25 cellular contexts compared by ENCODE assay signal in genomic region chr2:203842373-203842772, GRCh38. TPM values are rescaled to one million over a fixed set of nuclear protein-coding genes. Genes with fewer than 3 reads are reported as not detected.
DNase-seq lines count a peak whose midpoint lies in the region; ATAC-seq lines count a peak whose summit lies in the region.
"Had no signal": no experiment of that assay in that cellular context is flagged by ENCODE, and none has a peak within 500 bp of the region (broad histone marks: within the 10 kb centered on the region; RNA-seq: fewer than 3 reads in every experiment).

No MANE protein-coding gene starts in this region.

- H3K27ac Mint-ChIP-seq in activated CD4-positive, alpha-beta T cell treated with anti-CD3 and anti-CD28 coated beads for 36 hours, result peak overlapping the region; percentile 49
- peak overlapping the region in 1 of 2 donors; percentile 50 for H3K27ac Mint-ChIP-seq in stimulated activated naive CD8-positive, alpha-beta T cell treated with anti-CD3 and anti-CD28 coated beads, Interleukin-15, amount 100 ng/mL, for 72 hours
- H3K27ac Mint-ChIP-seq in stimulated activated effector memory CD8-positive, alpha-beta T cell treated with anti-CD3 and anti-CD28 coated beads, Interleukin-12 subunit alpha, Interleukin-12 subunit beta, amount 100 ng/mL, for 72 hours, result no peak overlapping the region
- H3K27ac Mint-ChIP-seq: CD14-positive monocyte; CD4-positive, alpha-beta T cell had no signal

- H3K4me1 ChIP-seq in right cardiac atrium (ENCODE audit: control insufficient read depth, insufficient read depth, low read length), result no peaks in the 10 kb centered on the region
- H3K4me1 ChIP-seq: A549, BE2C had no signal

- POLR2A ChIA-PET in activated CD4-positive, alpha-beta T cell treated with anti-CD3 and anti-CD28 coated beads for 36 hours (lab: Charles Lee), result no interaction called here

- no peaks in the 10 kb centered on the region for H3K27me3 ChIP-seq in right cardiac atrium (ENCODE audit: control insufficient read depth, insufficient read depth)
- H3K27me3 ChIP-seq: BLaER1 treated with 17β-estradiol and CSF1 and Interleukin-3, amounts not matched to agents 10 nM and 100 nM had no signal

- peaks cover 25% of the 10 kb centered on the region for H3K4me1 Mint-ChIP-seq in activated CD4-positive, alpha-beta T cell treated with anti-CD3 and anti-CD28 coated beads for 36 hours
- peaks cover 7% of the 10 kb centered on the region for H3K4me1 Mint-ChIP-seq in activated T-cell treated with anti-CD3 and anti-CD28 coated beads, Interleukin-2, amount 50 U/mL, for 4 hours (ENCODE audit: low read depth)
- H3K4me1 Mint-ChIP-seq in stimulated activated naive CD8-positive, alpha-beta T cell treated with anti-CD3 and anti-CD28 coated beads, Interleukin-15, amount 100 ng/mL, for 72 hours, result peaks cover 31% of the 10 kb centered on the region
- peaks cover 32% of the 10 kb centered on the region for H3K4me1 Mint-ChIP-seq in stimulated activated effector memory CD8-positive, alpha-beta T cell treated with anti-CD3 and anti-CD28 coated beads, Interleukin-12 subunit alpha, Interleukin-12 subunit beta, amount 100 ng/mL, for 72 hours

- no peak overlapping the region for H3K27ac ChIP-seq in right cardiac atrium (ENCODE audit: low read length)
- H3K27ac ChIP-seq: A549, GM23248 had no signal

- peaks cover 1% of the 10 kb centered on the region for H3K27me3 Mint-ChIP-seq in activated CD4-positive, alpha-beta T cell treated with anti-CD3 and anti-CD28 coated beads for 36 hours
- H3K27me3 Mint-ChIP-seq in activated T-cell treated with anti-CD3 and anti-CD28 coated beads, Interleukin-2, amount 50 U/mL, for 4 hours (ENCODE audit: low read depth), result no peaks in the 10 kb centered on the region
- H3K27me3 Mint-ChIP-seq in stimulated activated naive CD8-positive, alpha-beta T cell treated with anti-CD3 and anti-CD28 coated beads, Interleukin-15, amount 100 ng/mL, for 72 hours, result no peaks in the 10 kb centered on the region
- H3K27me3 Mint-ChIP-seq: CD4-positive, alpha-beta T cell had no signal

- intact Hi-C loops in activated CD4-positive, alpha-beta T cell treated with anti-CD3 and anti-CD28 coated beads for 36 hours (cut with DNase I, micrococcal nuclease), result no loop called here
- intact Hi-C loops in right cardiac atrium (cut with DNase I), result no loop called here

- H3K4me3 ChIP-seq in right cardiac atrium (ENCODE audit: low read length), result no peak overlapping the region
- H3K4me3 ChIP-seq: A549; BLaER1 treated with 17β-estradiol and CSF1 and Interleukin-3, amounts not matched to agents 10 nM and 100 nM; GM12878; GM23248 had no signal

- DNase-seq in activated CD4-positive, alpha-beta T cell treated with anti-CD3 and anti-CD28 coated beads for 36 hours, result no peak
- no peak for DNase-seq in activated CD4-positive, alpha-beta T cell treated with anti-CD3 and anti-CD28 coated beads for 4 hours
- no peak for DNase-seq in activated T-cell treated with anti-CD3 and anti-CD28 coated beads, Interleukin-2, amount 50 U/mL, for 4 hours
- DNase-seq in activated T-cell treated with anti-CD3 and anti-CD28 coated beads for 4 hours (no peak), right cardiac atrium (no peak)
- DNase-seq in stimulated activated naive CD8-positive, alpha-beta T cell treated with anti-CD3 and anti-CD28 coated beads, Interleukin-15, Interleukin-2, amounts not matched to agents 100 U/mL and 50 U/mL, for 24 hours, result no peak
- no peak for DNase-seq in stimulated activated naive CD8-positive, alpha-beta T cell treated with anti-CD3 and anti-CD28 coated beads, Interleukin-15, amount 100 ng/mL, for 72 hours
- DNase-seq in stimulated activated effector memory CD8-positive, alpha-beta T cell treated with anti-CD3 and anti-CD28 coated beads, Interleukin-12 subunit alpha, Interleukin-12 subunit beta, amount 100 ng/mL, for 72 hours (ENCODE audit: low spot score in 2 of 2), result no peak
- DNase-seq: 8988T; ACHN; AML-193; BE2C; CD4-positive, alpha-beta T cell; CD8-positive, alpha-beta memory T cell; DMS 273 treated with DMSO at 0.1 percent for 48 hours; DMS79; GDM1; GM23248; H7; HCEC 1CT had no signal

- ATAC-seq in activated CD4-positive, alpha-beta T cell treated with anti-CD3 and anti-CD28 coated beads for 36 hours, result peak; percentile 78
- peak; percentile 40 to 41 for ATAC-seq in activated T-cell treated with anti-CD3 and anti-CD28 coated beads, Interleukin-2, amount 50 U/mL, for 4 hours
- peak; percentile 56 for ATAC-seq in stimulated activated naive CD8-positive, alpha-beta T cell treated with anti-CD3 and anti-CD28 coated beads, Interleukin-15, Interleukin-2, amounts not matched to agents 100 U/mL and 50 U/mL, for 24 hours
- ATAC-seq in stimulated activated naive CD8-positive, alpha-beta T cell treated with anti-CD3 and anti-CD28 coated beads, Interleukin-15, amount 100 ng/mL, for 72 hours, result no peak
- ATAC-seq in stimulated activated effector memory CD8-positive, alpha-beta T cell treated with anti-CD3 and anti-CD28 coated beads, Interleukin-12 subunit alpha, Interleukin-12 subunit beta, amount 100 ng/mL, for 72 hours, result peak; percentile 69
- ATAC-seq in right cardiac atrium, result no peak
- ATAC-seq: A549, GM12878 had no signal

- no peaks in the 10 kb centered on the region for H3K36me3 Mint-ChIP-seq in activated CD4-positive, alpha-beta T cell treated with anti-CD3 and anti-CD28 coated beads for 36 hours (ENCODE audit: low read depth)
- no peaks in the 10 kb centered on the region for H3K36me3 Mint-ChIP-seq in activated T-cell treated with anti-CD3 and anti-CD28 coated beads, Interleukin-2, amount 50 U/mL, for 4 hours (ENCODE audit: insufficient read depth)
- no peaks in the 10 kb centered on the region for H3K36me3 Mint-ChIP-seq in stimulated activated effector memory CD8-positive, alpha-beta T cell treated with anti-CD3 and anti-CD28 coated beads, Interleukin-12 subunit alpha, Interleukin-12 subunit beta, amount 100 ng/mL, for 72 hours
- H3K36me3 Mint-ChIP-seq: CD14-positive monocyte had no signal

- H3K4me3 Mint-ChIP-seq in activated CD4-positive, alpha-beta T cell treated with anti-CD3 and anti-CD28 coated beads for 36 hours, result no peak overlapping the region
- no peak overlapping the region for H3K4me3 Mint-ChIP-seq in activated T-cell treated with anti-CD3 and anti-CD28 coated beads, Interleukin-2, amount 50 U/mL, for 4 hours
- H3K4me3 Mint-ChIP-seq in stimulated activated naive CD8-positive, alpha-beta T cell treated with anti-CD3 and anti-CD28 coated beads, Interleukin-15, amount 100 ng/mL, for 72 hours, result no peak overlapping the region
- peak overlapping the region; percentile 2 for H3K4me3 Mint-ChIP-seq in stimulated activated effector memory CD8-positive, alpha-beta T cell treated with anti-CD3 and anti-CD28 coated beads, Interleukin-12 subunit alpha, Interleukin-12 subunit beta, amount 100 ng/mL, for 72 hours
- H3K4me3 Mint-ChIP-seq: CD14-positive monocyte; CD4-positive, alpha-beta T cell; CD8-positive, alpha-beta memory T cell had no signal

- no peaks in the 10 kb centered on the region for H3K9me3 ChIP-seq in right cardiac atrium (ENCODE audit: control insufficient read depth, low read length)
- H3K9me3 ChIP-seq: A549; BE2C; BLaER1 treated with 17β-estradiol and CSF1 and Interleukin-3, amounts not matched to agents 10 nM and 100 nM had no signal

- 81% methylated on average over 5 of the region's 5 CpGs for WGBS in right cardiac atrium

- H3K9me3 Mint-ChIP-seq in activated CD4-positive, alpha-beta T cell treated with anti-CD3 and anti-CD28 coated beads for 36 hours (ENCODE audit: low read depth), result no peaks in the 10 kb centered on the region
- H3K9me3 Mint-ChIP-seq in activated T-cell treated with anti-CD3 and anti-CD28 coated beads, Interleukin-2, amount 50 U/mL, for 4 hours, result no peaks in the 10 kb centered on the region
- H3K9me3 Mint-ChIP-seq in stimulated activated naive CD8-positive, alpha-beta T cell treated with anti-CD3 and anti-CD28 coated beads, Interleukin-15, amount 100 ng/mL, for 72 hours, result no peaks in the 10 kb centered on the region
- H3K9me3 Mint-ChIP-seq in stimulated activated effector memory CD8-positive, alpha-beta T cell treated with anti-CD3 and anti-CD28 coated beads, Interleukin-12 subunit alpha, Interleukin-12 subunit beta, amount 100 ng/mL, for 72 hours, result no peaks in the 10 kb centered on the region
- H3K9me3 Mint-ChIP-seq: CD4-positive, alpha-beta T cell; CD8-positive, alpha-beta memory T cell had no signal

- CTCF ChIA-PET in activated CD4-positive, alpha-beta T cell treated with anti-CD3 and anti-CD28 coated beads for 36 hours (lab: Charles Lee), result interaction anchor here (1.1 to 1.4 kb wide), 3 partner anchors 12 to 27 kb away, joined by 3 read pairs; no protein-coding TSS in a partner anchor

RNA-seq across cellular contexts. Expression of gene CTLA4, which starts 25.2 kb away (rescaled TPM):
- 100 to 1,000 TPM; 121 to 127 TPM for total RNA-seq in activated CD4-positive, alpha-beta T cell treated with anti-CD3 and anti-CD28 coated beads for 36 hours
- 100 to 1,000 TPM; 221 to 307 (median 278) TPM for total RNA-seq in activated T-cell treated with anti-CD3 and anti-CD28 coated beads, Interleukin-2, amount 50 U/mL, for 4 hours
- total RNA-seq in right cardiac atrium, result not detected
- polyA plus RNA-seq in right cardiac atrium, result 0.07 TPM
- total RNA-seq: GM12878, GM23248, H1, H7 had no signal
- polyA plus RNA-seq: A549, CD14-positive monocyte, GM12878, GM23248, H1 had no signal

Comparison
In these comparisons a context has a peak if more than half of its experiments do, and no peak if none do; other contexts are left out.
1. ATAC-seq: peak in activated CD4-positive, alpha-beta T cell treated with anti-CD3 and anti-CD28 coated beads for 36 hours (single experiment), activated T-cell treated with anti-CD3 and anti-CD28 coated beads, Interleukin-2, amount 50 U/mL, for 4 hours (2 of 2), stimulated activated naive CD8-positive, alpha-beta T cell treated with anti-CD3 and anti-CD28 coated beads, Interleukin-15, Interleukin-2, amounts not matched to agents 100 U/mL and 50 U/mL, for 24 hours (single experiment) and stimulated activated effector memory CD8-positive, alpha-beta T cell treated with anti-CD3 and anti-CD28 coated beads, Interleukin-12 subunit alpha, Interleukin-12 subunit beta, amount 100 ng/mL, for 72 hours (single experiment); none in stimulated activated naive CD8-positive, alpha-beta T cell treated with anti-CD3 and anti-CD28 coated beads, Interleukin-15, amount 100 ng/mL, for 72 hours (single experiment) and right cardiac atrium (0 of 2).
2. RNA of gene CTLA4, which starts 25.2 kb away (total RNA-seq): 221 to 307 TPM in activated T-cell treated with anti-CD3 and anti-CD28 coated beads, Interleukin-2, amount 50 U/mL, for 4 hours and 121 to 127 TPM in activated CD4-positive, alpha-beta T cell treated with anti-CD3 and anti-CD28 coated beads for 36 hours; not detected in right cardiac atrium; every median in the first group is over 100 times any median in the second.